In genomic region chr2:7083580-7084509, GRCh38 we compare ENCODE assay signal across 8 cellular contexts.
DNase-seq lines count a peak whose midpoint lies in the region; ATAC-seq and TF ChIP-seq lines count a peak whose summit lies in the region.

No MANE protein-coding gene starts in this region.

- peaks cover 5% of the 10 kb centered on the region for H3K9me3 Mint-ChIP-seq in activated CD8-positive, alpha-beta memory T cell treated with anti-CD3 and anti-CD28 coated beads, Interleukin-2, amount 10 ng/mL, durations not matched to agents 7 days and 5 days (ENCODE audit: low read depth)

- peak; percentile 70 for TF ChIP-seq CTCF in fibroblast of pulmonary artery (IDR thresholded peaks at IDR 0.05; ENCODE audit: low read length, missing control alignments)

- no peak overlapping the region for H3K4me3 ChIP-seq in fibroblast of pulmonary artery (replicated peaks; ENCODE audit: low read depth, low read length)

- no peak overlapping the region for H3K4me3 Mint-ChIP-seq in activated CD8-positive, alpha-beta memory T cell treated with anti-CD3 and anti-CD28 coated beads, Interleukin-2, amount 10 ng/mL, durations not matched to agents 7 days and 5 days

- no peak overlapping the region for H3K27ac Mint-ChIP-seq in activated CD8-positive, alpha-beta memory T cell treated with anti-CD3 and anti-CD28 coated beads, Interleukin-2, amount 10 ng/mL, durations not matched to agents 7 days and 5 days

- peaks cover 6% of the 10 kb centered on the region for H3K36me3 Mint-ChIP-seq in activated CD8-positive, alpha-beta memory T cell treated with anti-CD3 and anti-CD28 coated beads, Interleukin-2, amount 10 ng/mL, durations not matched to agents 7 days and 5 days

- peak; percentile 49 for DNase-seq in activated CD8-positive, alpha-beta memory T cell treated with anti-CD3 and anti-CD28 coated beads, Interleukin-2, amount 10 ng/mL, durations not matched to agents 7 days and 5 days
- DNase-seq in activated CD8-positive, alpha-beta memory T cell treated with anti-CD3 and anti-CD28 coated beads for 24 hours, result no peak
- DNase-seq in SHP77 (lab: John Stamatoyannopoulos, UW), result peak; percentile 31 to 45
- DNase-seq in fibroblast of pulmonary artery (ENCODE audit: low read depth), result peak; percentile 60
- DNase-seq in activated T-cell treated with anti-CD3 and anti-CD28 coated beads for 4 hours, result no peak

- CTCF ChIA-PET in activated CD8-positive, alpha-beta memory T cell treated with anti-CD3 and anti-CD28 coated beads, Interleukin-2, amount 10 ng/mL, durations not matched to agents 7 days and 5 days (lab: Charles Lee), result interaction anchor here (0.6 to 1.3 kb wide), 3 partner anchors 12 to 29 kb away, joined by 3 to 4 read pairs (median 3); no protein-coding TSS in a partner anchor

- H3K27me3 Mint-ChIP-seq in activated CD8-positive, alpha-beta memory T cell treated with anti-CD3 and anti-CD28 coated beads, Interleukin-2, amount 10 ng/mL, durations not matched to agents 7 days and 5 days, result peaks cover 4% of the 10 kb centered on the region

- peak; percentile 33 for ATAC-seq in activated CD8-positive, alpha-beta memory T cell treated with anti-CD3 and anti-CD28 coated beads, Interleukin-2, amount 10 ng/mL, durations not matched to agents 7 days and 5 days
- ATAC-seq in HG03442 (IDR thresholded peaks at IDR 0.05; ENCODE audit: unreplicated experiment) (peak; percentile 73), HG03045 (IDR thresholded peaks at IDR 0.05; ENCODE audit: unreplicated experiment) (no peak), GM21447 (IDR thresholded peaks at IDR 0.05; ENCODE audit: unreplicated experiment) (no peak)

- H3K4me1 Mint-ChIP-seq in activated CD8-positive, alpha-beta memory T cell treated with anti-CD3 and anti-CD28 coated beads, Interleukin-2, amount 10 ng/mL, durations not matched to agents 7 days and 5 days, result peaks cover 4% of the 10 kb centered on the region

Comparison
In these comparisons a context has a peak if more than half of its experiments do, and no peak if none do; other contexts are left out.
1. DNase-seq: peak in activated CD8-positive, alpha-beta memory T cell treated with anti-CD3 and anti-CD28 coated beads, Interleukin-2, amount 10 ng/mL, durations not matched to agents 7 days and 5 days (single experiment), SHP77 (2 of 2) and fibroblast of pulmonary artery (single experiment); none in activated CD8-positive, alpha-beta memory T cell treated with anti-CD3 and anti-CD28 coated beads for 24 hours (single experiment) and activated T-cell treated with anti-CD3 and anti-CD28 coated beads for 4 hours (single experiment).
2. ATAC-seq: peak in activated CD8-positive, alpha-beta memory T cell treated with anti-CD3 and anti-CD28 coated beads, Interleukin-2, amount 10 ng/mL, durations not matched to agents 7 days and 5 days (single experiment) and HG03442 (single experiment); none in HG03045 (single experiment) and GM21447 (single experiment).